8 cellular contexts compared by ENCODE assay signal in the genomic region with DNA sequence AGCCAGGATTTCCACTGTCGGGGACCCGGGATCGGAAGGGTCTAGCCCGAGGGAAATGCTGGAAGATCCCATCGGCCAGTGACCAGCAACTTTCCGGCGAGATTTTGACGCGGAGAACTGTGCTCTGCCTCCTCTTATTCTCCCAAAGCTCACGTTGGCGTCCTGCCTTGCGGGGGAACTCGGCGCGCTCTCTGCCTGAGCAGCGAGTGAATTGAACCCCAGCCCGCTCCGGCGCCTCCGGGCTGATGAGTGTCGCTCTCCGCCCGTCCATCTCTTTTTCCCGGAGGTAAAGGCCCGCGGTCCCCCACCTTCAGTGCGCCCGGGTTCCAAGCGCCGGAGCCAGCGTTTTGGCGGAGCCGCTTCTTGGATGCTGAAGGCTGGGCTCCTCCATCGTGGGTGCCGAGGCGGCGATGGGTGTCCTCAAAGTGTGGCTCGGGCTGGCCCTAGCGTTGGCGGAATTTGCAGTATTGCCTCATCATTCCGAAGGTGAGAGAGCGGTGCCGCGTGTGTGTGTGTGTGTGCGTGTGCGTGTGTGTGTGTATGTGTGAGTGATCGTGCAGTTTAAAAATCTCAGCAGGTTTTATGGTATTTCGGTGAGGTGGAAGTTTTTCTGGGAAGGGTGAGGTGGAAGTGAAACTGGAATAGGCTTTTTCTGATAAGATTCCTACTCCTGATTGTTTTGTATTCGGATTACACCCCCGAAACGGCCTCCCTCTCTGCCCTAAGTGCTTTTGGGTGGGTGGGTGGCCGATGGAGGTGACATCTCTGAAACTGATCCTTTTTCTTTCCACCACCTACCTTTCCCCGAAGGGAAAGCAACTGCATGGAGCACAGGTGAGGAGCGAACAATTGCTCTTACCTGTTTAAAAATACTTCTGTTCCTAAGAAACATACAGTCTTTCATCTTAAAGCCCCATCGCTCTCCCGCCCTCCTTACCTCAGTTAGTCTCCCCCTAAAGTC. TPM values are rescaled to one million over a fixed set of nuclear protein-coding genes. Genes with fewer than 3 reads are reported as not detected.
DNase-seq lines count a peak whose midpoint lies in the region; TF ChIP-seq lines count a peak whose summit lies in the region.

No MANE protein-coding gene starts in this region.

- peak overlapping the region; percentile 87 for H3K27ac ChIP-seq in HUES64 (ENCODE audit: low read depth, low read length)
- peak overlapping the region; percentile 99 for H3K27ac ChIP-seq in VCaP
- H3K27ac ChIP-seq in suprapubic skin = peak overlapping the region; percentile 81

- TF ChIP-seq POLR2A in suprapubic skin (IDR thresholded peaks at IDR 0.05) = no peak

- H3K36me3 ChIP-seq in HUES64 (ENCODE audit: insufficient read depth, low read length) (no peaks in the 10 kb centered on the region), suprapubic skin (no peaks in the 10 kb centered on the region)

- H3K36me3 Mint-ChIP-seq in mesothelial cell of epicardium = no peaks in the 10 kb centered on the region

- H3K9me3 Mint-ChIP-seq in mesothelial cell of epicardium = no peaks in the 10 kb centered on the region

- peak overlapping the region; percentile 95 for H3K4me3 Mint-ChIP-seq in mesothelial cell of epicardium

- no peak for TF ChIP-seq EP300 in suprapubic skin (IDR thresholded peaks at IDR 0.05)

- H3K4me1 ChIP-seq in HUES64 (ENCODE audit: insufficient read depth, low read length) (peaks cover 16% of the 10 kb centered on the region), suprapubic skin (peaks cover 37% of the 10 kb centered on the region)

- DNase-seq in NCI-H2196 (lab: John Stamatoyannopoulos, UW; ENCODE audit: unreplicated experiment) = peak; percentile 9
- no peak for DNase-seq in NCI-H2196 treated with DMSO at 0.1 percent for 48 hours (lab: John Stamatoyannopoulos, UW; ENCODE audit: unreplicated experiment)
- peak; percentile 66 for DNase-seq in epithelial cell of esophagus (ENCODE audit: low read depth)
- DNase-seq in mesothelial cell of epicardium (ENCODE audit: low spot score in 2 of 2, unreplicated experiment in 2 of 2) = peak; percentile 28 to 66
- DNase-seq in suprapubic skin (ENCODE audit: low spot score in 2 of 2) = peak; percentile 76 to 81
- no peak for DNase-seq in NAMALWA (ENCODE audit: low spot score)

- peaks cover 20% of the 10 kb centered on the region for H3K4me1 Mint-ChIP-seq in mesothelial cell of epicardium

- peak overlapping the region; percentile 88 for H3K4me3 ChIP-seq in HUES64 (ENCODE audit: low read length)
- peak overlapping the region; percentile 72 for H3K4me3 ChIP-seq in epithelial cell of esophagus (ENCODE audit: low read length)
- peak overlapping the region; percentile 70 for H3K4me3 ChIP-seq in suprapubic skin

- H3K27me3 Mint-ChIP-seq in mesothelial cell of epicardium (ENCODE audit: low read depth) = peaks cover 1% of the 10 kb centered on the region

- H3K9ac ChIP-seq in HUES64 (ENCODE audit: low read depth, low read length) = peak overlapping the region; percentile 78

- TF ChIP-seq CTCF in VCaP (conservative IDR thresholded peaks at IDR 0.05) = no peak
- TF ChIP-seq CTCF in epithelial cell of esophagus (IDR thresholded peaks at IDR 0.05; ENCODE audit: insufficient read depth, low read depth, low read length, missing control alignments) = no peak
- TF ChIP-seq CTCF in mesothelial cell of epicardium (IDR thresholded peaks at IDR 0.05; ENCODE audit: unreplicated experiment) = no peak
- no peak for TF ChIP-seq CTCF in suprapubic skin (IDR thresholded peaks at IDR 0.05)

- H3K9me3 ChIP-seq in HUES64 (ENCODE audit: insufficient read depth, low read depth, low read length) = no peaks in the 10 kb centered on the region
- no peaks in the 10 kb centered on the region for H3K9me3 ChIP-seq in suprapubic skin

- WGBS in HUES64 = under 1% methylated on average over 52 of the region's 56 CpGs
- under 1% methylated on average over 30 of the region's 56 CpGs for WGBS in suprapubic skin

- peak overlapping the region; percentile 97 for H3K27ac Mint-ChIP-seq in mesothelial cell of epicardium

- no peaks in the 10 kb centered on the region for H3K27me3 ChIP-seq in HUES64 (ENCODE audit: insufficient read depth, low read length)
- H3K27me3 ChIP-seq in suprapubic skin = peaks cover 5% of the 10 kb centered on the region

RNA-seq across cellular contexts. Expression of gene FRAS1, which starts 0.8 kb away (rescaled TPM):
- polyA plus RNA-seq in HUES64 (2013, experiment 1 of 2) = 17.5 TPM
- polyA plus RNA-seq in HUES64 (2013, experiment 2 of 2) = 18.6 TPM
- total RNA-seq in mesothelial cell of epicardium (45.3 to 52.8 TPM (median 51.9 TPM) in 3 replicates), suprapubic skin (10 to 100 TPM in 1 of 4 donors, 1 to 10 TPM in 3; 1.4 to 24.9 (median 3.8) TPM)

Comparison
In these comparisons a context has a peak if more than half of its experiments do, and no peak if none do; other contexts are left out.
1. DNase-seq: peak in NCI-H2196 (single experiment), epithelial cell of esophagus (single experiment), mesothelial cell of epicardium (2 of 2) and suprapubic skin (2 of 2); none in NCI-H2196 treated with DMSO at 0.1 percent for 48 hours (single experiment) and NAMALWA (single experiment).
2. Peak in every context shown above with its lines, with median percentiles within 50 percentile points of each other: H3K27ac ChIP-seq and H3K4me3 ChIP-seq.